1 cellular context compared by ENCODE assay signal in genomic region chr1:39026051-39026946, GRCh38.
TF ChIP-seq lines count a peak whose summit lies in the region.

Gene NDUFS5 (plus strand): TSS chr1:39026350. CDS start chr1:39028725, 2,375 bp downstream.

TF ChIP-seq in GM12878, 131 proteins besides CTCF, POLR2A, EP300 and RAD21 (continued from another document and continues in another):
- TF ChIP-seq CREM (IDR thresholded peaks at IDR 0.05; ENCODE audit: low read depth) (peak; percentile 94), YY1 (IDR thresholded peaks at IDR 0.05; ENCODE audit: low read depth, low read length) (no peak), SIN3A (IDR thresholded peaks at IDR 0.05; ENCODE audit: low read depth, low read length) (peak; percentile 58; the same call in 1 of the 2 replicates), PAX8 (IDR thresholded peaks at IDR 0.05) (no peak), TARDBP (IDR thresholded peaks at IDR 0.05; ENCODE audit: borderline replicate concordance) (no peak), ZBED1 (IDR thresholded peaks at IDR 0.05; ENCODE audit: borderline replicate concordance) (peak; percentile 29; the same call in 1 of the 2 replicates), POU2F2 (IDR thresholded peaks at IDR 0.05; ENCODE audit: borderline replicate concordance, low read depth, low read length) (peak; percentile 54; the same call in 2 of the 3 replicates), GABPA (IDR thresholded peaks at IDR 0.05; ENCODE audit: low read depth) (peak; percentile 54), CBFB (IDR thresholded peaks at IDR 0.05; ENCODE audit: low read depth) (peak; percentile 57), GATAD2B (conservative IDR thresholded peaks at IDR 0.05; ENCODE audit: low read depth) (peak; percentile 43; the same call in 1 of the 2 replicates), ZNF24 (IDR thresholded peaks at IDR 0.05) (no peak), ZSCAN29 (IDR thresholded peaks at IDR 0.05) (no peak), STAT3 (IDR thresholded peaks at IDR 0.05; ENCODE audit: low read depth, low read length) (no peak), FOXM1 (IDR thresholded peaks at IDR 0.05; ENCODE audit: low read depth, low read length) (no peak), NKRF (conservative IDR thresholded peaks at IDR 0.05) (peak; percentile 71; the same call in 1 of the 2 replicates), RUNX3 (IDR thresholded peaks at IDR 0.05; ENCODE audit: low read length) (peak; percentile 83), SPI1 (IDR thresholded peaks at IDR 0.05; ENCODE audit: borderline replicate concordance, insufficient read depth, low read depth, low read length) (no peak), BCL11A (IDR thresholded peaks at IDR 0.05; ENCODE audit: low read depth, low read length) (no peak), BMI1 (IDR thresholded peaks at IDR 0.05; ENCODE audit: borderline replicate concordance) (no peak; the same call in 1 of the 2 replicates), SREBF2 (IDR thresholded peaks at IDR 0.05; ENCODE audit: low read length) (no peak), MLLT1 (IDR thresholded peaks at IDR 0.05) (peak; percentile 56; the same call in 1 of the 2 replicates), LARP7 (IDR thresholded peaks at IDR 0.05) (peak; percentile 81), ZBTB40 (IDR thresholded peaks at IDR 0.05; ENCODE audit: borderline replicate concordance) (peak; percentile 65; the same call in 1 of the 2 replicates), NFXL1 (IDR thresholded peaks at IDR 0.05; ENCODE audit: borderline replicate concordance) (no peak), NBN (IDR thresholded peaks at IDR 0.05) (peak; percentile 80), HDGF (IDR thresholded peaks at IDR 0.05) (peak; percentile 18; the same call in 1 of the 2 replicates), MTA3 (IDR thresholded peaks at IDR 0.05; ENCODE audit: borderline replicate concordance, low read length) (peak; percentile 28; the same call in 1 of the 2 replicates), RELA (IDR thresholded peaks at IDR 0.05; ENCODE audit: borderline replicate concordance, partially characterized antibody) (no peak), MTA2 (IDR thresholded peaks at IDR 0.05; ENCODE audit: low read depth) (no peak)
- TF ChIP-seq, protein P1, sequence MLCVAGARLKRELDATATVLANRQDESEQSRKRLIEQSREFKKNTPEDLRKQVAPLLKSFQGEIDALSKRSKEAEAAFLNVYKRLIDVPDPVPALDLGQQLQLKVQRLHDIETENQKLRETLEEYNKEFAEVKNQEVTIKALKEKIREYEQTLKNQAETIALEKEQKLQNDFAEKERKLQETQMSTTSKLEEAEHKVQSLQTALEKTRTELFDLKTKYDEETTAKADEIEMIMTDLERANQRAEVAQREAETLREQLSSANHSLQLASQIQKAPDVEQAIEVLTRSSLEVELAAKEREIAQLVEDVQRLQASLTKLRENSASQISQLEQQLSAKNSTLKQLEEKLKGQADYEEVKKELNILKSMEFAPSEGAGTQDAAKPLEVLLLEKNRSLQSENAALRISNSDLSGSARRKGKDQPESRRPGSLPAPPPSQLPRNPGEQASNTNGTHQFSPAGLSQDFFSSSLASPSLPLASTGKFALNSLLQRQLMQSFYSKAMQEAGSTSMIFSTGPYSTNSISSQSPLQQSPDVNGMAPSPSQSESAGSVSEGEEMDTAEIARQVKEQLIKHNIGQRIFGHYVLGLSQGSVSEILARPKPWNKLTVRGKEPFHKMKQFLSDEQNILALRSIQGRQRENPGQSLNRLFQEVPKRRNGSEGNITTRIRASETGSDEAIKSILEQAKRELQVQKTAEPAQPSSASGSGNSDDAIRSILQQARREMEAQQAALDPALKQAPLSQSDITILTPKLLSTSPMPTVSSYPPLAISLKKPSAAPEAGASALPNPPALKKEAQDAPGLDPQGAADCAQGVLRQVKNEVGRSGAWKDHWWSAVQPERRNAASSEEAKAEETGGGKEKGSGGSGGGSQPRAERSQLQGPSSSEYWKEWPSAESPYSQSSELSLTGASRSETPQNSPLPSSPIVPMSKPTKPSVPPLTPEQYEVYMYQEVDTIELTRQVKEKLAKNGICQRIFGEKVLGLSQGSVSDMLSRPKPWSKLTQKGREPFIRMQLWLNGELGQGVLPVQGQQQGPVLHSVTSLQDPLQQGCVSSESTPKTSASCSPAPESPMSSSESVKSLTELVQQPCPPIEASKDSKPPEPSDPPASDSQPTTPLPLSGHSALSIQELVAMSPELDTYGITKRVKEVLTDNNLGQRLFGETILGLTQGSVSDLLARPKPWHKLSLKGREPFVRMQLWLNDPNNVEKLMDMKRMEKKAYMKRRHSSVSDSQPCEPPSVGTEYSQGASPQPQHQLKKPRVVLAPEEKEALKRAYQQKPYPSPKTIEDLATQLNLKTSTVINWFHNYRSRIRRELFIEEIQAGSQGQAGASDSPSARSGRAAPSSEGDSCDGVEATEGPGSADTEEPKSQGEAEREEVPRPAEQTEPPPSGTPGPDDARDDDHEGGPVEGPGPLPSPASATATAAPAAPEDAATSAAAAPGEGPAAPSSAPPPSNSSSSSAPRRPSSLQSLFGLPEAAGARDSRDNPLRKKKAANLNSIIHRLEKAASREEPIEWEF (IDR thresholded peaks at IDR 0.05; ENCODE audit: insufficient replicate concordance, low read depth, low read length), result peak; percentile 32
- TF ChIP-seq, protein P2, sequence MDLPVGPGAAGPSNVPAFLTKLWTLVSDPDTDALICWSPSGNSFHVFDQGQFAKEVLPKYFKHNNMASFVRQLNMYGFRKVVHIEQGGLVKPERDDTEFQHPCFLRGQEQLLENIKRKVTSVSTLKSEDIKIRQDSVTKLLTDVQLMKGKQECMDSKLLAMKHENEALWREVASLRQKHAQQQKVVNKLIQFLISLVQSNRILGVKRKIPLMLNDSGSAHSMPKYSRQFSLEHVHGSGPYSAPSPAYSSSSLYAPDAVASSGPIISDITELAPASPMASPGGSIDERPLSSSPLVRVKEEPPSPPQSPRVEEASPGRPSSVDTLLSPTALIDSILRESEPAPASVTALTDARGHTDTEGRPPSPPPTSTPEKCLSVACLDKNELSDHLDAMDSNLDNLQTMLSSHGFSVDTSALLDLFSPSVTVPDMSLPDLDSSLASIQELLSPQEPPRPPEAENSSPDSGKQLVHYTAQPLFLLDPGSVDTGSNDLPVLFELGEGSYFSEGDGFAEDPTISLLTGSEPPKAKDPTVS (IDR thresholded peaks at IDR 0.05; ENCODE audit: low read depth, low read length), result no peak
- TF ChIP-seq, protein P3, sequence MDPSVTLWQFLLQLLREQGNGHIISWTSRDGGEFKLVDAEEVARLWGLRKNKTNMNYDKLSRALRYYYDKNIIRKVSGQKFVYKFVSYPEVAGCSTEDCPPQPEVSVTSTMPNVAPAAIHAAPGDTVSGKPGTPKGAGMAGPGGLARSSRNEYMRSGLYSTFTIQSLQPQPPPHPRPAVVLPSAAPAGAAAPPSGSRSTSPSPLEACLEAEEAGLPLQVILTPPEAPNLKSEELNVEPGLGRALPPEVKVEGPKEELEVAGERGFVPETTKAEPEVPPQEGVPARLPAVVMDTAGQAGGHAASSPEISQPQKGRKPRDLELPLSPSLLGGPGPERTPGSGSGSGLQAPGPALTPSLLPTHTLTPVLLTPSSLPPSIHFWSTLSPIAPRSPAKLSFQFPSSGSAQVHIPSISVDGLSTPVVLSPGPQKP (IDR thresholded peaks at IDR 0.05; ENCODE audit: low read depth, low read length), result peak; percentile 100
- TF ChIP-seq, protein P4, sequence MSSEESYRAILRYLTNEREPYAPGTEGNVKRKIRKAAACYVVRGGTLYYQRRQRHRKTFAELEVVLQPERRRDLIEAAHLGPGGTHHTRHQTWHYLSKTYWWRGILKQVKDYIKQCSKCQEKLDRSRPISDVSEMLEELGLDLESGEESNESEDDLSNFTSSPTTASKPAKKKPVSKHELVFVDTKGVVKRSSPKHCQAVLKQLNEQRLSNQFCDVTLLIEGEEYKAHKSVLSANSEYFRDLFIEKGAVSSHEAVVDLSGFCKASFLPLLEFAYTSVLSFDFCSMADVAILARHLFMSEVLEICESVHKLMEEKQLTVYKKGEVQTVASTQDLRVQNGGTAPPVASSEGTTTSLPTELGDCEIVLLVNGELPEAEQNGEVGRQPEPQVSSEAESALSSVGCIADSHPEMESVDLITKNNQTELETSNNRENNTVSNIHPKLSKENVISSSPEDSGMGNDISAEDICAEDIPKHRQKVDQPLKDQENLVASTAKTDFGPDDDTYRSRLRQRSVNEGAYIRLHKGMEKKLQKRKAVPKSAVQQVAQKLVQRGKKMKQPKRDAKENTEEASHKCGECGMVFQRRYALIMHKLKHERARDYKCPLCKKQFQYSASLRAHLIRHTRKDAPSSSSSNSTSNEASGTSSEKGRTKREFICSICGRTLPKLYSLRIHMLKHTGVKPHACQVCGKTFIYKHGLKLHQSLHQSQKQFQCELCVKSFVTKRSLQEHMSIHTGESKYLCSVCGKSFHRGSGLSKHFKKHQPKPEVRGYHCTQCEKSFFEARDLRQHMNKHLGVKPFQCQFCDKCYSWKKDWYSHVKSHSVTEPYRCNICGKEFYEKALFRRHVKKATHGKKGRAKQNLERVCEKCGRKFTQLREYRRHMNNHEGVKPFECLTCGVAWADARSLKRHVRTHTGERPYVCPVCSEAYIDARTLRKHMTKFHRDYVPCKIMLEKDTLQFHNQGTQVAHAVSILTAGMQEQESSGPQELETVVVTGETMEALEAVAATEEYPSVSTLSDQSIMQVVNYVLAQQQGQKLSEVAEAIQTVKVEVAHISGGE (CRISPR knock-in tag; IDR thresholded peaks at IDR 0.05), result no peak
- TF ChIP-seq, protein P5, sequence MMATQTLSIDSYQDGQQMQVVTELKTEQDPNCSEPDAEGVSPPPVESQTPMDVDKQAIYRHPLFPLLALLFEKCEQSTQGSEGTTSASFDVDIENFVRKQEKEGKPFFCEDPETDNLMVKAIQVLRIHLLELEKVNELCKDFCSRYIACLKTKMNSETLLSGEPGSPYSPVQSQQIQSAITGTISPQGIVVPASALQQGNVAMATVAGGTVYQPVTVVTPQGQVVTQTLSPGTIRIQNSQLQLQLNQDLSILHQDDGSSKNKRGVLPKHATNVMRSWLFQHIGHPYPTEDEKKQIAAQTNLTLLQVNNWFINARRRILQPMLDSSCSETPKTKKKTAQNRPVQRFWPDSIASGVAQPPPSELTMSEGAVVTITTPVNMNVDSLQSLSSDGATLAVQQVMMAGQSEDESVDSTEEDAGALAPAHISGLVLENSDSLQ (IDR thresholded peaks at IDR 0.05), result no peak; the same call in 1 of the 2 replicates
- TF ChIP-seq, protein P6, sequence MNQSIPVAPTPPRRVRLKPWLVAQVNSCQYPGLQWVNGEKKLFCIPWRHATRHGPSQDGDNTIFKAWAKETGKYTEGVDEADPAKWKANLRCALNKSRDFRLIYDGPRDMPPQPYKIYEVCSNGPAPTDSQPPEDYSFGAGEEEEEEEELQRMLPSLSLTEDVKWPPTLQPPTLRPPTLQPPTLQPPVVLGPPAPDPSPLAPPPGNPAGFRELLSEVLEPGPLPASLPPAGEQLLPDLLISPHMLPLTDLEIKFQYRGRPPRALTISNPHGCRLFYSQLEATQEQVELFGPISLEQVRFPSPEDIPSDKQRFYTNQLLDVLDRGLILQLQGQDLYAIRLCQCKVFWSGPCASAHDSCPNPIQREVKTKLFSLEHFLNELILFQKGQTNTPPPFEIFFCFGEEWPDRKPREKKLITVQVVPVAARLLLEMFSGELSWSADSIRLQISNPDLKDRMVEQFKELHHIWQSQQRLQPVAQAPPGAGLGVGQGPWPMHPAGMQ (IDR thresholded peaks at IDR 0.05; ENCODE audit: borderline replicate concordance), result no peak
